Comparison of ENCODE assay signal across 17 cellular contexts in the genomic region with DNA sequence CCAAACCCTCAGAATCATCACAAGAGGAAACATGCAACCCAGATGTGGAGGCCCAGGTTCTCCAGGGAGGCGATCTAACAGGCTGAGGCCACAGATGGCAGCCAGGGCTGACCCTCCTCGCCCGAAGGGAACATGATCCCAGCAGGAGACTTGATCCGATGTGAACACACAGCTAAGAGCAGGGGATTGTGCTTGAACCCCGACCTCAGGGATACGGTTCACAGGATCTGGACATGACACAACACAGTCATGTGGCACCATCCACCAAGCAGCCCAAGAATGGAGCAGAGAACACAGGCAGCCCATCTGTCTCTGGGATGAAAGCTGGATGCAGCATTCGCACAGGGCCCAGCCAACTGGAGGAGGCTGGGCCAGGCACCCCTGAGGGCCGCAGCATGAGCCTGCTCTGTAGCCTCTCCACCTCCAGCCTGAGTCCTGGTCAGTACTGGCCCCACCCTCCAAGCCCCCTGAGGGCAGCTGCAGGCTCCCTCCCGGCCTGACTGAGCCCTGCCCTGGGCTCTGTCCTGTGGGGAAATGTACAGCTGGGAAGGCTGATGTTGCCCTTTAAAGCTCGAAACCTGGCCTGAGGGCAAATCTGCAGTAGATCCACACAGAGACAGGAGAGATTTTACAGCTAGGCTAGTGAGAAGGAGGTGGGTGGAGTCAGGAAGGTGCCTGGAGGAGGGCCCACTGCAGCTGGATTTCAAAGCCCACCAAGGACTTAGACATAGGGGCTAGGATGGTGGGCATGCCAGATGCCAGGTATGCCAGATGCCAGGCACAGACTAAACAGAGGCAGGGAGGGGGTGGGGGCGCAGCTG. TPM values are rescaled to one million over a fixed set of nuclear protein-coding genes. Genes with fewer than 3 reads are reported as not detected.
DNase-seq lines count a peak whose midpoint lies in the region; ATAC-seq and TF ChIP-seq lines count a peak whose summit lies in the region.
"Had no signal": no experiment of that assay in that cellular context is flagged by ENCODE, and none has a peak within 500 bp of the region (broad histone marks: within the 10 kb centered on the region; RNA-seq: fewer than 3 reads in every experiment).

No MANE protein-coding gene starts in this region.

- no peak overlapping the region for H3K9ac ChIP-seq in skeletal muscle satellite cell (ENCODE audit: low read depth, low read length)

- TF ChIP-seq CTCF in WERI-Rb-1 (IDR thresholded peaks at IDR 0.05; ENCODE audit: low read depth, low read length), result no peak

- H3K4me1 ChIP-seq in skeletal muscle satellite cell (ENCODE audit: control insufficient read depth, insufficient read depth, low read length), result peaks cover 9% of the 10 kb centered on the region

- H3K4me3 ChIP-seq in WERI-Rb-1 (ENCODE audit: low read depth, low read length) (no peak overlapping the region), skeletal muscle satellite cell (ENCODE audit: low read length) (no peak overlapping the region)

- no peaks in the 10 kb centered on the region for H3K9me3 ChIP-seq in WERI-Rb-1 (ENCODE audit: severe bottlenecking)
- no peaks in the 10 kb centered on the region for H3K9me3 ChIP-seq in skeletal muscle satellite cell (replicated peaks; ENCODE audit: low read length)

- H3K27ac ChIP-seq in WERI-Rb-1, result peak overlapping the region; percentile 80
- H3K27ac ChIP-seq: C4-2B had no signal

- ATAC-seq in activated CD4-positive, CD25-positive, alpha-beta regulatory T cell treated with anti-CD3 and anti-CD28 coated beads, Interleukin-2, amount 50 U/mL, for 24 hours, result no peak
- ATAC-seq in HG02763 (IDR thresholded peaks at IDR 0.05; ENCODE audit: unreplicated experiment), result no peak
- ATAC-seq: Panc1 had no signal

- H3K27me3 ChIP-seq in WERI-Rb-1 (ENCODE audit: insufficient read depth, low read depth, severe bottlenecking) (no peaks in the 10 kb centered on the region), skeletal muscle satellite cell (ENCODE audit: control insufficient read depth, insufficient read depth, low read length) (peaks cover 54% of the 10 kb centered on the region)

- peaks cover 63% of the 10 kb centered on the region for H3K36me3 ChIP-seq in WERI-Rb-1
- no peaks in the 10 kb centered on the region for H3K36me3 ChIP-seq in skeletal muscle satellite cell (ENCODE audit: insufficient read depth, low read length)

- DNase-seq in NCI-H524 (lab: John Stamatoyannopoulos, UW) (peak; percentile 40 to 66), NCI-H524 treated with DMSO at 0.1 percent for 48 hours (lab: John Stamatoyannopoulos, UW) (no peak), WERI-Rb-1 (peak; percentile 92), left kidney (ENCODE audit: low read depth, low spot score) (peak; percentile 85), DMS79 (lab: John Stamatoyannopoulos, UW) (no peak)
- DNase-seq: 8988T, GDM1, KBM-7, NCI-H1092, NCI-H774, Right ventricle myocardium superior had no signal

- peak overlapping the region; percentile 25 for H3K4me2 ChIP-seq in skeletal muscle satellite cell (ENCODE audit: low read length)

RNA-seq across cellular contexts. Expression of gene AQP12A, which starts 39.0 kb away (rescaled TPM):
- not detected in 2 replicates for total RNA-seq in skeletal muscle satellite cell (2012; rRNA removed)
- total RNA-seq: M059J, Right ventricle myocardium superior had no signal

RNA-seq across cellular contexts. Expression of gene AQP12B, which starts 48.0 kb away (rescaled TPM):
- not detected in 2 replicates for total RNA-seq in skeletal muscle satellite cell (2012; rRNA removed)
- total RNA-seq: M059J, Right ventricle myocardium superior had no signal

Comparison
In these comparisons a context has a peak if more than half of its experiments do, and no peak if none do; other contexts are left out.
1. DNase-seq: peak in NCI-H524 (2 of 2), WERI-Rb-1 (single experiment) and left kidney (single experiment); none in NCI-H524 treated with DMSO at 0.1 percent for 48 hours (single experiment) and DMS79 (single experiment).